ENCODE assay signal across 1 cellular context in genomic region chr19:10269333-10270179, GRCh38.
TF ChIP-seq lines count a peak whose summit lies in the region.

No MANE protein-coding gene starts in this region.

TF ChIP-seq in GM12878, 131 proteins besides CTCF, POLR2A, EP300 and RAD21 (continued from another document and continues in another):
- TF ChIP-seq ETV6 (conservative IDR thresholded peaks at IDR 0.05 in 1 of 2, IDR thresholded peaks at IDR 0.05 in 1 of 2; ENCODE audit: borderline replicate concordance in 1 of 2, low read depth in 1 of 2) (no peak), ZBTB33 (IDR thresholded peaks at IDR 0.05) (no peak), PAX8 (IDR thresholded peaks at IDR 0.05) (no peak), POU2F2 (IDR thresholded peaks at IDR 0.05; ENCODE audit: borderline replicate concordance, low read depth, low read length) (peak; percentile 55; the same call in 1 of the 3 replicates), MTA2 (IDR thresholded peaks at IDR 0.05; ENCODE audit: low read depth) (peak; percentile 42; the same call in 1 of the 2 replicates), FOXM1 (IDR thresholded peaks at IDR 0.05; ENCODE audit: low read depth, low read length) (no peak), IKZF1 (conservative IDR thresholded peaks at IDR 0.05) (peak; percentile 95), CUX1 (IDR thresholded peaks at IDR 0.05; ENCODE audit: insufficient replicate concordance, low read depth, low read length) (no peak), PKNOX1 (IDR thresholded peaks at IDR 0.05) (no peak), KLF5 (IDR thresholded peaks at IDR 0.05; ENCODE audit: partially characterized antibody) (peak; percentile 76), STAT1 (conservative IDR thresholded peaks at IDR 0.05) (no peak), BCLAF1 (IDR thresholded peaks at IDR 0.05) (no peak), ZNF207 (IDR thresholded peaks at IDR 0.05; ENCODE audit: borderline replicate concordance) (0 out of 2 replicates have a peak, but pooled peaks have one; percentile 57), MEF2B (IDR thresholded peaks at IDR 0.05; ENCODE audit: partially characterized antibody, poor library complexity, severe bottlenecking) (peak; percentile 22), ZNF687 (IDR thresholded peaks at IDR 0.05) (no peak; the same call in 1 of the 2 replicates), HCFC1 (IDR thresholded peaks at IDR 0.05; ENCODE audit: low read length) (no peak), MAX (IDR thresholded peaks at IDR 0.05; ENCODE audit: low read depth, low read length) (no peak; the same call in 1 of the 2 replicates), SUZ12 (IDR thresholded peaks at IDR 0.05; ENCODE audit: unreplicated experiment) (no peak), ELK1 (IDR thresholded peaks at IDR 0.05; ENCODE audit: low read depth, low read length) (no peak), SP1 (IDR thresholded peaks at IDR 0.05; ENCODE audit: low read depth, low read length) (no peak), HSF1 (IDR thresholded peaks at IDR 0.05; ENCODE audit: low read depth, low read length) (no peak), TARDBP (IDR thresholded peaks at IDR 0.05; ENCODE audit: borderline replicate concordance) (peak; percentile 24; the same call in 1 of the 2 replicates), BHLHE40 (IDR thresholded peaks at IDR 0.05; ENCODE audit: borderline replicate concordance in 1 of 2, low read depth in 2 of 2, low read length in 1 of 2) (peak; percentile 43 to 53; a peak in 1 of 4 replicates), E2F4 (IDR thresholded peaks at IDR 0.05; ENCODE audit: low read depth, low read length) (no peak), ZNF217 (IDR thresholded peaks at IDR 0.05) (peak; percentile 98), SMAD5 (IDR thresholded peaks at IDR 0.05; ENCODE audit: low read depth) (no peak), YBX1 (IDR thresholded peaks at IDR 0.05) (no peak), POLR2AphosphoS2 (IDR thresholded peaks at IDR 0.05; ENCODE audit: low read depth, low read length) (no peak), HDAC6 (IDR thresholded peaks at IDR 0.05; ENCODE audit: unreplicated experiment) (no peak), SIN3A (IDR thresholded peaks at IDR 0.05; ENCODE audit: low read depth, low read length) (no peak; the same call in 1 of the 2 replicates), ZBTB4 (CRISPR knock-in tag; IDR thresholded peaks at IDR 0.05) (no peak)
